Comparison of ENCODE assay signal across 16 cellular contexts in genomic region chr16:52515068-52515671, GRCh38. TPM values are rescaled to one million over a fixed set of nuclear protein-coding genes. Genes with fewer than 3 reads are reported as not detected.
A peak's percentile ranks its signal among the peaks of the same experiment; 100 is the strongest.
DNase-seq lines count a peak whose midpoint lies in the region; ATAC-seq lines count a peak whose summit lies in the region.
"Had no signal": no experiment of that assay in that cellular context is flagged by ENCODE, and none has a peak within 500 bp of the region (broad histone marks: within the 10 kb centered on the region; RNA-seq: fewer than 3 reads in every experiment).

No MANE protein-coding gene starts in this region.

- in situ Hi-C loops in G401 (cut with HindIII; ENCODE audit: low sequenced_read_pairs) (no loop called here), KBM-7 (cut with MboI; ENCODE audit: low pct_unique_long_range_greater_than_20kb, low sequenced_read_pairs) (no loop called here)

- peak; percentile 5 for DNase-seq in NCI-H2029 (lab: John Stamatoyannopoulos, UW)
- no peak for DNase-seq in NCI-H2029 treated with DMSO at 0.1 percent for 48 hours (lab: John Stamatoyannopoulos, UW)
- DNase-seq in NCI-H146 (lab: John Stamatoyannopoulos, UW): peak; percentile 73
- DNase-seq in NCI-H748 treated with DMSO at 0.1 percent for 48 hours (lab: John Stamatoyannopoulos, UW): peak; percentile 79
- DNase-seq in left lobe of liver (ENCODE audit: low spot score): no peak
- no peak for DNase-seq in G401 (ENCODE audit: low spot score)
- DNase-seq in D341Med (ENCODE audit: low spot score): no peak
- DNase-seq in KBM-7: no peak
- DNase-seq: activated naive CD4-positive, alpha-beta T cell treated with anti-CD3 and anti-CD28 coated beads, Interleukin-2, amount 50 U/mL, for 16 hours; DMS 273 treated with DMSO at 0.1 percent for 48 hours; naive thymus-derived CD4-positive, alpha-beta T cell; NCI-H524; ovary had no signal

- ATAC-seq in left lobe of liver: peak; percentile 34
- ATAC-seq: naive thymus-derived CD4-positive, alpha-beta T cell; Right ventricle myocardium inferior had no signal

RNA-seq across cellular contexts. Expression of gene TOX3, which starts 31.8 kb away (rescaled TPM):
- 1.3 TPM for total RNA-seq in left lobe of liver
- not detected in 2 replicates for total RNA-seq in G401 (2014; rRNA removed; shearing (Covaris generic))
- total RNA-seq: mesenteric fat pad; naive thymus-derived CD4-positive, alpha-beta T cell; right atrium auricular region; Right ventricle myocardium inferior had no signal

Comparison
In these comparisons a context has a peak if more than half of its experiments do, and no peak if none do; other contexts are left out.
1. DNase-seq: peak in NCI-H2029 (single experiment), NCI-H146 (single experiment) and NCI-H748 treated with DMSO at 0.1 percent for 48 hours (single experiment); none in NCI-H2029 treated with DMSO at 0.1 percent for 48 hours (single experiment), left lobe of liver (single experiment), G401 (single experiment), D341Med (single experiment) and KBM-7 (single experiment).